Comparison of ENCODE assay signal across 8 cellular contexts in the genomic region with DNA sequence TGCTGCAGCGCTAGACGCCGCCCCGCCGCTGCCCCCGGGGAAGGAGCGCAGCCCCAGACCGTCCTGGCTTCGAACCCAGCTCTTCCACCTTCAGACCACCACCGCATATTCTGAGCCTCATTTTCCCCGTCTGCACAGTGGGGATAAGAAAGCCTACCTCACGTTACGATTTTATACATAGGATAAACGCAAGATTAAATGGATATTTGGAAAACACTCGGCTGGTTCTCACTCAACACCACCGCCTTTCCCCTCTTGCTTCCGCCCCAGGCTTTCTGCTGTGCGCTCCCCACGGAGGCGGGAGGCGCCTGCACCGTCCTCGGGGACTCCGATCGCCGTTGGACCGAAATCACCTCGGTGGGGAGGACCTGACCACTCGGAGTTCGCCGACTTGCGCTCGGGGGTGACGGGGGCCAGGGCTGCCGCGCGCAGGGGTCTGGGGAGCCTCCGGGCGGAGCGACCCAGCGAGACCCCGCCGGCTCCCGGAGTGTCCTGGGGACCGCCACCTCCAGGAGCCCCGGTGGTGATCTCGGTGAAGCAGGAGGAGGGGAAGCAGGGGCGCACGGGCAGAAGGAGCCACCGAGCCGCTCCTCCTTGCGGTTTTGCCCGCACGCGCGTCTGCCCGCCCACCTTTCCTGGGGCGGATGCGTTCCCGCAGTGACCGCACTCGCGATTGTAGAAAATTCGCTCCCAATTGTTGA.
DNase-seq lines count a peak whose midpoint lies in the region; ATAC-seq lines count a peak whose summit lies in the region.

No MANE protein-coding gene starts in this region.

- H3K9ac ChIP-seq in iPS-20b (ENCODE audit: low read depth, low read length) = peak overlapping the region; percentile 74; the same call in 1 of the 2 replicates

- ATAC-seq in HG03039 (IDR thresholded peaks at IDR 0.05; ENCODE audit: unreplicated experiment) = peak; percentile 8

- H3K27ac ChIP-seq in iPS-20b (ENCODE audit: low read length) = no peak overlapping the region

- DNase-seq in NCI-H1105 treated with DMSO at 0.1 percent for 48 hours (lab: John Stamatoyannopoulos, UW) = peak; percentile 43
- DNase-seq in NCI-H1105 (lab: John Stamatoyannopoulos, UW) = no peak
- peak; percentile 33 for DNase-seq in T follicular helper cell (ENCODE audit: low read depth)
- DNase-seq in astrocyte of the hippocampus (ENCODE audit: low read depth, low spot score) = peak; percentile 49
- peak; percentile 71 for DNase-seq in stimulated activated CD4-positive, alpha-beta T cell treated with anti-CD3 and anti-CD28 coated beads, Interleukin-15, amount 100 ng/mL, for 24 hours
- DNase-seq in cerebellar nuclear complex (lab: John Stamatoyannopoulos, UW) = no peak

- H3K9me3 ChIP-seq in iPS-20b (ENCODE audit: insufficient read depth, low read depth, low read length) = no peaks in the 10 kb centered on the region

- peaks cover 47% of the 10 kb centered on the region for H3K27me3 ChIP-seq in iPS-20b (ENCODE audit: insufficient read depth, low read length)

- peak overlapping the region; percentile 92 for H3K4me3 ChIP-seq in iPS-20b (ENCODE audit: low read length)

- H3K36me3 ChIP-seq in iPS-20b (ENCODE audit: insufficient read depth, low read depth, low read length) = no peaks in the 10 kb centered on the region

- peaks cover 5% of the 10 kb centered on the region; the same call in 1 of the 2 replicates for H3K4me1 ChIP-seq in iPS-20b (ENCODE audit: insufficient read depth, low read length)

Comparison
In these comparisons a context has a peak if more than half of its experiments do, and no peak if none do; other contexts are left out.
1. DNase-seq: peak in NCI-H1105 treated with DMSO at 0.1 percent for 48 hours (single experiment), T follicular helper cell (single experiment), astrocyte of the hippocampus (single experiment) and stimulated activated CD4-positive, alpha-beta T cell treated with anti-CD3 and anti-CD28 coated beads, Interleukin-15, amount 100 ng/mL, for 24 hours (single experiment); none in NCI-H1105 (single experiment) and cerebellar nuclear complex (0 of 2).